Comparison of ENCODE assay signal across 16 cellular contexts in the genomic region with DNA sequence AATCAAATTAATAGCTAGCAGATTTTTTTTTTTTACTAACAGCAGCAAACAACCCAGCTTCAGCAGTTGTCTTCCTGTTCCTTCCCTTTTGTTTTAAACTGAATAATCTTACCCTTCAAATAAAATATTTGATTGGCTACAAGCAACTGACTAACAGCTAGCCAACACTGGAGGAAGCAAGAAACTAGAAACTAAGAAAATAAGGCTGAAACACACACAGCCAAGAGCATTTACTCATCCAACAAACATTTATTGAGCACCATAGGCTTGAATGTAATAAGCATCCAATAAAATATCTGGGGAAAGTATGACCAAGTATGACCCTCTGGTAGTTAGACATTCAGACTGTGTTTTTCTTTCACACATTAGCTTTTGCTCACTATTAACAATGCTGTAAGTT.
DNase-seq lines count a peak whose midpoint lies in the region; ATAC-seq, FAIRE-seq and TF ChIP-seq lines count a peak whose summit lies in the region.
"Had no signal": no experiment of that assay in that cellular context is flagged by ENCODE, and none has a peak within 500 bp of the region (broad histone marks: within the 10 kb centered on the region; RNA-seq: fewer than 3 reads in every experiment).

No MANE protein-coding gene starts in this region.

- H3K4me1 Mint-ChIP-seq in WTC11, result peaks cover 52% of the 10 kb centered on the region
- H3K4me1 Mint-ChIP-seq: CD14-positive monocyte had no signal

- H3K4me3 Mint-ChIP-seq in WTC11, result peak overlapping the region; percentile 58
- H3K4me3 Mint-ChIP-seq: CD14-positive monocyte; T-helper 1 cell treated with Interleukin-12 subunit alpha and Interleukin-12 subunit beta and Interleukin-4 antibody, amounts not matched to agents 30 μg/mL and 1 μg/mL, for 36 hours had no signal

- peak overlapping the region; percentile 89 for H3K27ac Mint-ChIP-seq in WTC11
- H3K27ac Mint-ChIP-seq: CD14-positive monocyte; T-helper 1 cell treated with Interleukin-12 subunit alpha and Interleukin-12 subunit beta and Interleukin-4 antibody, amounts not matched to agents 30 μg/mL and 1 μg/mL, for 36 hours had no signal

- TF ChIP-seq EP300 in upper lobe of left lung (IDR thresholded peaks at IDR 0.05), result no peak

- peaks cover 24% of the 10 kb centered on the region for H3K36me3 Mint-ChIP-seq in WTC11
- H3K36me3 Mint-ChIP-seq: CD14-positive monocyte had no signal

- H3K4me1 ChIP-seq in urinary bladder (ENCODE audit: insufficient read depth) (no peaks in the 10 kb centered on the region), kidney (ENCODE audit: control insufficient read depth in 1 of 2, insufficient read depth in 1 of 2, low read depth in 1 of 2, low read length in 2 of 2) (no peaks in the 10 kb centered on the region), upper lobe of left lung (peaks cover 0 to 2% (median 0%) of the 10 kb centered on the region in 4 donors)

- TF ChIP-seq POLR2A in upper lobe of left lung (IDR thresholded peaks at IDR 0.05), result no peak

- H3K9me3 Mint-ChIP-seq in WTC11, result peaks cover 24% of the 10 kb centered on the region

- no peaks in the 10 kb centered on the region for H3K27me3 ChIP-seq in upper lobe of left lung

- no peaks in the 10 kb centered on the region for H3K27me3 Mint-ChIP-seq in WTC11 (ENCODE audit: low read depth)

- H3K27ac ChIP-seq in urinary bladder (ENCODE audit: low read depth) (peak overlapping the region; percentile 23), kidney (ENCODE audit: low read depth in 2 of 2, low read length in 2 of 2) (no peak overlapping the region), upper lobe of left lung (no peak overlapping the region)
- H3K27ac ChIP-seq: 22Rv1, thoracic aorta had no signal

- no peaks in the 10 kb centered on the region for H3K36me3 ChIP-seq in urinary bladder (ENCODE audit: insufficient read depth)
- H3K36me3 ChIP-seq in kidney (ENCODE audit: control insufficient read depth in 1 of 2, insufficient read depth in 2 of 2, low read length in 2 of 2), result no peaks in the 10 kb centered on the region
- H3K36me3 ChIP-seq in upper lobe of left lung, result no peaks in the 10 kb centered on the region
- H3K36me3 ChIP-seq: thoracic aorta had no signal

- DNase-seq in NCI-H146 (lab: John Stamatoyannopoulos, UW), result peak; percentile 48
- DNase-seq in NCI-H146 treated with DMSO at 0.1 percent for 48 hours (lab: John Stamatoyannopoulos, UW; ENCODE audit: unreplicated experiment), result no peak
- DNase-seq in WTC11 (ENCODE audit: low spot score), result no peak
- peak; percentile 55 for DNase-seq in fibroblast of the aortic adventitia (ENCODE audit: low read depth)
- DNase-seq in NCI-H82 treated with DMSO at 0.1 percent for 48 hours (lab: John Stamatoyannopoulos, UW; ENCODE audit: unreplicated experiment), result no peak
- DNase-seq in kidney, result no peak
- DNase-seq in upper lobe of left lung, result no peak
- DNase-seq: activated CD4-positive, CD25-positive, alpha-beta regulatory T cell treated with anti-CD3 and anti-CD28 coated beads, Interleukin-2, amount 50 U/mL, for 72 hours; DMS79 treated with DMSO at 0.1 percent for 48 hours; NCI-H1694 treated with DMSO at 0.1 percent for 48 hours; NCI-H345 had no signal

- POLR2A ChIA-PET in WTC11 (lab: Charles Lee), result no interaction called here

- TF ChIP-seq CTCF in WTC11 (IDR thresholded peaks at IDR 0.05) (no peak), fibroblast of the aortic adventitia (IDR thresholded peaks at IDR 0.05; ENCODE audit: insufficient read depth, low read length) (no peak), kidney (IDR thresholded peaks at IDR 0.05; ENCODE audit: borderline replicate concordance, extremely low read depth, insufficient read depth) (no peak), upper lobe of left lung (IDR thresholded peaks at IDR 0.05) (no peak)

- H3K9me3 ChIP-seq in kidney (ENCODE audit: control insufficient read depth in 1 of 2, low read length in 2 of 2), result no peaks in the 10 kb centered on the region
- no peaks in the 10 kb centered on the region for H3K9me3 ChIP-seq in upper lobe of left lung
- H3K9me3 ChIP-seq: thoracic aorta had no signal

- ATAC-seq in WTC11 (no peak), upper lobe of left lung (ENCODE audit: low FRiP score in 2 of 2) (no peak)

- intact Hi-C loops in kidney (cut with DNase I), result no loop called here

- CTCF ChIA-PET in WTC11 (lab: Charles Lee), result interaction anchor here (0.9 to 1.4 kb wide), 2 partner anchors 121 to 238 kb away, joined by 3 to 6 read pairs; no protein-coding TSS in a partner anchor

- no peak overlapping the region for H3K9ac ChIP-seq in kidney (ENCODE audit: low read length in 2 of 2)

- H3K4me3 ChIP-seq in fibroblast of the aortic adventitia (ENCODE audit: low read depth, low read length) (no peak overlapping the region), urinary bladder (ENCODE audit: low read depth, low read length) (no peak overlapping the region), kidney (ENCODE audit: low read length in 2 of 2) (no peak overlapping the region), upper lobe of left lung (no peak overlapping the region)
- H3K4me3 ChIP-seq: thoracic aorta had no signal

- no peak for FAIRE-seq in kidney (lab: Jason Lieb, UNC)

TF ChIP-seq in WTC11, 78 proteins besides CTCF, POLR2A, EP300 and RAD21:
- TF ChIP-seq NFYB (CRISPR knock-in tag; conservative IDR thresholded peaks at IDR 0.05; ENCODE audit: low read depth) (no peak), ATF1 (CRISPR knock-in tag; IDR thresholded peaks at IDR 0.05) (no peak), SMAD4 (CRISPR knock-in tag; IDR thresholded peaks at IDR 0.05) (no peak)
- TF ChIP-seq, protein P1, sequence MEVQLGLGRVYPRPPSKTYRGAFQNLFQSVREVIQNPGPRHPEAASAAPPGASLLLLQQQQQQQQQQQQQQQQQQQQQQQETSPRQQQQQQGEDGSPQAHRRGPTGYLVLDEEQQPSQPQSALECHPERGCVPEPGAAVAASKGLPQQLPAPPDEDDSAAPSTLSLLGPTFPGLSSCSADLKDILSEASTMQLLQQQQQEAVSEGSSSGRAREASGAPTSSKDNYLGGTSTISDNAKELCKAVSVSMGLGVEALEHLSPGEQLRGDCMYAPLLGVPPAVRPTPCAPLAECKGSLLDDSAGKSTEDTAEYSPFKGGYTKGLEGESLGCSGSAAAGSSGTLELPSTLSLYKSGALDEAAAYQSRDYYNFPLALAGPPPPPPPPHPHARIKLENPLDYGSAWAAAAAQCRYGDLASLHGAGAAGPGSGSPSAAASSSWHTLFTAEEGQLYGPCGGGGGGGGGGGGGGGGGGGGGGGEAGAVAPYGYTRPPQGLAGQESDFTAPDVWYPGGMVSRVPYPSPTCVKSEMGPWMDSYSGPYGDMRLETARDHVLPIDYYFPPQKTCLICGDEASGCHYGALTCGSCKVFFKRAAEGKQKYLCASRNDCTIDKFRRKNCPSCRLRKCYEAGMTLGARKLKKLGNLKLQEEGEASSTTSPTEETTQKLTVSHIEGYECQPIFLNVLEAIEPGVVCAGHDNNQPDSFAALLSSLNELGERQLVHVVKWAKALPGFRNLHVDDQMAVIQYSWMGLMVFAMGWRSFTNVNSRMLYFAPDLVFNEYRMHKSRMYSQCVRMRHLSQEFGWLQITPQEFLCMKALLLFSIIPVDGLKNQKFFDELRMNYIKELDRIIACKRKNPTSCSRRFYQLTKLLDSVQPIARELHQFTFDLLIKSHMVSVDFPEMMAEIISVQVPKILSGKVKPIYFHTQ (CRISPR knock-in tag; IDR thresholded peaks at IDR 0.05), result no peak

Comparison
In these comparisons a context has a peak if more than half of its experiments do, and no peak if none do; other contexts are left out.
1. DNase-seq: peak in NCI-H146 (single experiment) and fibroblast of the aortic adventitia (single experiment); none in NCI-H146 treated with DMSO at 0.1 percent for 48 hours (single experiment), WTC11 (single experiment), NCI-H82 treated with DMSO at 0.1 percent for 48 hours (single experiment), kidney (single experiment) and upper lobe of left lung (0 of 2).